In the genomic region with DNA sequence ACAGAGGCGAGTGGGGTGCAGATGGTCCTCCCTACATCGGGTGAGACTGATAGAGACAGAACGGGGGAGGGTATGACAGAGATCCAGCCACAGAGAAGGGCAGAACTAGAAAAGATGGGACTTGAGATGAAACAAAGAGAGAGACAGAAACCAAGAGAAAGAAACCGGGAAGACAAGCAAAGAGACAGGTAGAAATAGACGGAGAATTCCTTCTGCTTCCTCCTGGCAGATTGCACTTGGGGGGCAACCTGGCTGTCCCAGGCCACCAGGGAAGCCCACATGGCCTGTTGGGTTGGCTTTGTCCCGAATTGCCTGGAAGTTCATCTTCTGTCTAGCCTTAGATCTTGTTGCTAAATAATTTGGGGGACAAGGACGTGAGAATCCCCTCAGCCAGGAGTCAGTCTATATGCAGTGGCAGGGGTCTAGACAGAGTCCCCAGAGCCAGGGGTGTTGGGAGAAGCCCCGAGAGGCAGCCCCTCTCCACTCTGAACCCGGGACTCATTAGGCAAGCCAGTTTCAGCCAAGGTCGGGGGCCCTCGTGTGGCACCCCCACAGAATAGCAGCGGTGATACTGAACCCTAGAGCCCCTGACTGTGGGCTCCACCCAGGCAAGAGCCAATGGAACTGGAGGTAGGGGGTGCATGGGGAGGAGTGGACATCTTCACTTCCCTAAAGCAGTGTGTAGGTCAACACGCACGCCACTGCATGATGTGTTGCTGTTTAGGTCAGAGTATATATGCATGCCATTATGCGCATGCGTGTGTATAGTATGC, we compare ENCODE assay signal across 8 cellular contexts. TPM values are rescaled to one million over a fixed set of nuclear protein-coding genes. Genes with fewer than 3 reads are reported as not detected.
A peak's percentile ranks its signal among the peaks of the same experiment; 100 is the strongest.
DNase-seq lines count a peak whose midpoint lies in the region; ATAC-seq and TF ChIP-seq lines count a peak whose summit lies in the region.

No MANE protein-coding gene starts in this region.

- no peak for TF ChIP-seq EP300 in transverse colon (IDR thresholded peaks at IDR 0.05; ENCODE audit: low read depth)

- POLR2A ChIA-PET in CD4-positive, alpha-beta T cell (lab: Charles Lee): interaction anchor here (1.1 to 22.3 kb wide), 8 partner anchors 10 to 88 kb away, joined by 3 to 1359 read pairs (median 62); partner anchors contain the start of genes RNF43 and SUPT4H1

- H3K4me1 ChIP-seq in transverse colon: peaks cover 4 to 9% (median 7%) of the 10 kb centered on the region in 4 donors

- CTCF ChIA-PET in CD4-positive, alpha-beta T cell (lab: Charles Lee): interaction anchor here (1.1 to 7.9 kb wide), 5 partner anchors 9 to 15 kb away, joined by 5 to 59 read pairs (median 43); no protein-coding TSS in a partner anchor

- in situ Hi-C loops in transverse colon (cut with MboI; ENCODE audit: low pct_ligation_motif_present in 1 of 4, low pct_unique_long_range_greater_than_20kb in 1 of 4, low sequenced_read_pairs in 3 of 4): no loop called here

- intact Hi-C loops in CD4-positive, alpha-beta T cell (cut with DNase I, micrococcal nuclease): loop anchor here (1.0 kb wide), 2 partner anchors 10 to 15 kb away; no protein-coding TSS in a partner anchor
- intact Hi-C loops in transverse colon (cut with DNase I; ENCODE audit: low total_unique reads): no loop called here

- H3K27me3 Mint-ChIP-seq in CD4-positive, alpha-beta T cell: no peaks in the 10 kb centered on the region
- H3K27me3 Mint-ChIP-seq in nephron progenitor cell (ENCODE audit: low read depth, poor library complexity): peaks cover 11% of the 10 kb centered on the region

- peak; percentile 83 for TF ChIP-seq CTCF in CD4-positive, alpha-beta T cell (IDR thresholded peaks at IDR 0.05)
- peak; percentile 60 for TF ChIP-seq CTCF in WERI-Rb-1 (IDR thresholded peaks at IDR 0.05; ENCODE audit: low read depth, low read length)
- peak; percentile 39 for TF ChIP-seq CTCF in choroid plexus epithelial cell (conservative IDR thresholded peaks at IDR 0.05; ENCODE audit: low read depth, low read length)
- TF ChIP-seq CTCF in nephron progenitor cell (IDR thresholded peaks at IDR 0.05): peak; percentile 27
- TF ChIP-seq CTCF in transverse colon (IDR thresholded peaks at IDR 0.05): peak in 1 of 5 experiments; percentile 19

- H3K4me3 ChIP-seq in WERI-Rb-1 (ENCODE audit: low read depth, low read length) (no peak overlapping the region), choroid plexus epithelial cell (ENCODE audit: low read depth, low read length) (no peak overlapping the region), transverse colon (peak overlapping the region in 1 of 4 donors; percentile 8)

- H3K36me3 ChIP-seq in WERI-Rb-1 (no peaks in the 10 kb centered on the region), transverse colon (no peaks in the 10 kb centered on the region)

- no peaks in the 10 kb centered on the region for H3K27me3 ChIP-seq in CD4-positive, alpha-beta T cell (ENCODE audit: control insufficient read depth, insufficient read depth, low read length)
- H3K27me3 ChIP-seq in WERI-Rb-1 (ENCODE audit: insufficient read depth, low read depth, severe bottlenecking) (no peaks in the 10 kb centered on the region), transverse colon (no peaks in the 10 kb centered on the region)

- DNase-seq in CD4-positive, alpha-beta T cell: peak; percentile 47 to 79 (median 68)
- DNase-seq in WERI-Rb-1 (peak; percentile 61), choroid plexus epithelial cell (ENCODE audit: low read depth) (no peak), nephron progenitor cell (no peak), transverse colon (peak; percentile 53), HK-2 (ENCODE audit: unreplicated experiment) (no peak)

- 52 to 57% methylated on average over 8 to 16 of the region's 16 CpGs for WGBS in transverse colon (ENCODE audit: low coverage in 1 of 2), 2 donors

- peak overlapping the region; percentile 90 for H3K4me3 Mint-ChIP-seq in CD4-positive, alpha-beta T cell
- H3K4me3 Mint-ChIP-seq in nephron progenitor cell: peak overlapping the region; percentile 79

- no peaks in the 10 kb centered on the region for H3K9me3 ChIP-seq in CD4-positive, alpha-beta T cell (ENCODE audit: control insufficient read depth, low read length)
- H3K9me3 ChIP-seq in WERI-Rb-1 (ENCODE audit: severe bottlenecking): no peaks in the 10 kb centered on the region
- H3K9me3 ChIP-seq in transverse colon: no peaks in the 10 kb centered on the region

- H3K9me3 Mint-ChIP-seq in CD4-positive, alpha-beta T cell: no peaks in the 10 kb centered on the region
- no peaks in the 10 kb centered on the region for H3K9me3 Mint-ChIP-seq in nephron progenitor cell

- peak; percentile 39 for ATAC-seq in CD4-positive, alpha-beta T cell (ENCODE audit: poor library complexity)
- peak; percentile 45 for ATAC-seq in GM19455 (IDR thresholded peaks at IDR 0.05; ENCODE audit: unreplicated experiment)
- peak; percentile 43 for ATAC-seq in HG03520 (IDR thresholded peaks at IDR 0.05; ENCODE audit: unreplicated experiment)

- peak overlapping the region; percentile 84 for H3K27ac Mint-ChIP-seq in CD4-positive, alpha-beta T cell
- H3K27ac Mint-ChIP-seq in nephron progenitor cell: peak overlapping the region; percentile 64

- H3K36me3 Mint-ChIP-seq in CD4-positive, alpha-beta T cell (ENCODE audit: low read depth): peaks cover 47% of the 10 kb centered on the region
- no peaks in the 10 kb centered on the region for H3K36me3 Mint-ChIP-seq in nephron progenitor cell (ENCODE audit: low read depth)

- H3K4me1 Mint-ChIP-seq in CD4-positive, alpha-beta T cell (ENCODE audit: low read depth): peaks cover 52% of the 10 kb centered on the region
- H3K4me1 Mint-ChIP-seq in nephron progenitor cell: peaks cover 75% of the 10 kb centered on the region

- H3K27ac ChIP-seq in CD4-positive, alpha-beta T cell (ENCODE audit: low read depth, low read length): peak overlapping the region; percentile 87
- H3K27ac ChIP-seq in WERI-Rb-1 (no peak overlapping the region), transverse colon (peak overlapping the region; percentile 11 to 96 (median 35))

- TF ChIP-seq POLR2A in transverse colon (IDR thresholded peaks at IDR 0.05): no peak

RNA-seq across cellular contexts. Expression of gene TSPOAP1, which starts 0.6 kb away (rescaled TPM):
- 10 to 100 TPM; 17.8 to 19.5 TPM for total RNA-seq in CD4-positive, alpha-beta T cell
- total RNA-seq in transverse colon: 10 to 100 TPM in 2 of 4 donors, 1 to 10 TPM in 2; 4.4 to 21.7 (median 9.4) TPM

RNA-seq across cellular contexts. Expression of gene SUPT4H1, which starts 22.8 kb away (rescaled TPM):
- total RNA-seq in CD4-positive, alpha-beta T cell: 10 to 100 TPM; 46.5 to 47.0 TPM
- total RNA-seq in transverse colon: 10 to 100 TPM; 12.0 to 66.3 (median 40.0) TPM

RNA-seq across cellular contexts. Expression of gene MPO, which starts 48.5 kb away (rescaled TPM):
- total RNA-seq in CD4-positive, alpha-beta T cell: under 1 TPM in 1 of 2 experiments, not detected in 1; 0.77 TPM
- not detected for total RNA-seq in transverse colon

Comparison
In these comparisons a context has a peak if more than half of its experiments do, and no peak if none do; other contexts are left out.
1. DNase-seq: peak in CD4-positive, alpha-beta T cell (10 of 10), WERI-Rb-1 (single experiment) and transverse colon (single experiment); none in choroid plexus epithelial cell (single experiment), nephron progenitor cell (single experiment) and HK-2 (single experiment).
2. Peak in every context shown above with its lines, with median percentiles within 50 percentile points of each other: ATAC-seq.